In the genomic region with DNA sequence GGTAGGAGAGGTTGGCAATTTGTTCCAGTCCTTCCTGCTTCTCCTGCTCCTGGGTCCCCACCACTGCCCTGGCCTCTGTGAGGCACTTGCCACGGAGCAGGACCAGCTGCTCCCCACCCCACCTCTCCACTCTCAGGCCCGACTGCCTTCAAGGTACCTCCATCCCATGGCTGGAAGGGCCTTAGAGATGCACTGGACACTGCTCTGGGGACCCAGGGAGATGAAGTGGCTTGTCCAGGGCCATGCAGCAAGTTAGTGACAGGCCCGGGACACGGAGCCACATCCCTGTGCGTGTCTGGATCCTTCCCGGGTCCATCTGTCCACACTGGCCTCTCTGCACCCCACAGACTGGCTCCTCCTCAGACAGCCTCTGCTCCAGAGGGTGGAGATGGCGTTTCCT, we compare ENCODE assay signal across 25 cellular contexts.
"Had no signal": no experiment of that assay in that cellular context is flagged by ENCODE, and none has a peak within 500 bp of the region (broad histone marks: within the 10 kb centered on the region; RNA-seq: fewer than 3 reads in every experiment).

No MANE protein-coding gene starts in this region.

- H3K4me3 Mint-ChIP-seq: activated CD4-positive, alpha-beta memory T cell treated with anti-CD3 and anti-CD28 coated beads, Interleukin-2, amount 10 ng/mL, durations not matched to agents 7 days and 5 days; activated naive CD4-positive, alpha-beta T cell treated with anti-CD3 and anti-CD28 coated beads, Interleukin-2, amount 50 U/mL, for 24 hours; activated naive CD8-positive, alpha-beta T cell treated with anti-CD3 and anti-CD28 coated beads, Interleukin-2, amount 50 U/mL, for 24 hours; activated T-helper 1 cell treated with anti-CD3 and anti-CD28 coated beads, Interleukin-12 subunit alpha, Interleukin-12 subunit beta, Interleukin-2, Interleukin-4 antibody, amounts not matched to agents 30 ng/mL and 10 ng/mL and 1 ng/mL, durations not matched to agents 14 hours and 24 hours and 36 hours; central memory CD8-positive, alpha-beta T cell; naive thymus-derived CD4-positive, alpha-beta T cell; T-helper 17 cell had no signal

- H3K9me3 ChIP-seq: thoracic aorta had no signal

- H3K27ac Mint-ChIP-seq: activated CD4-positive, alpha-beta memory T cell treated with anti-CD3 and anti-CD28 coated beads, Interleukin-2, amount 10 ng/mL, durations not matched to agents 7 days and 5 days; activated naive CD4-positive, alpha-beta T cell treated with anti-CD3 and anti-CD28 coated beads, Interleukin-2, amount 50 U/mL, for 24 hours; activated naive CD8-positive, alpha-beta T cell treated with anti-CD3 and anti-CD28 coated beads, Interleukin-2, amount 50 U/mL, for 24 hours; activated T-helper 1 cell treated with anti-CD3 and anti-CD28 coated beads, Interleukin-12 subunit alpha, Interleukin-12 subunit beta, Interleukin-2, Interleukin-4 antibody, amounts not matched to agents 30 ng/mL and 10 ng/mL and 1 ng/mL, durations not matched to agents 14 hours and 24 hours and 36 hours; naive thymus-derived CD4-positive, alpha-beta T cell; T-helper 17 cell had no signal

- DNase-seq: activated CD4-positive, alpha-beta memory T cell treated with anti-CD3 and anti-CD28 coated beads, Interleukin-2, amount 10 ng/mL, durations not matched to agents 7 days and 5 days; activated CD4-positive, alpha-beta T cell treated with anti-CD3 and anti-CD28 coated beads for 48 hours; activated gamma-delta T cell treated with Interleukin-2 at 50 U/mL for 16 hours; activated naive CD8-positive, alpha-beta T cell treated with anti-CD3 and anti-CD28 coated beads, Interleukin-2, amount 50 U/mL, for 24 hours; activated T-cell treated with anti-CD3 and anti-CD28 coated beads for 4 hours; amygdala; dermis blood vessel endothelial cell; effector CD8-positive, alpha-beta T cell; left cardiac atrium; mammary epithelial cell; midbrain; naive thymus-derived CD4-positive, alpha-beta T cell; nucleus accumbens; right cardiac atrium; stimulated activated CD4-positive, alpha-beta T cell treated with anti-CD3 and anti-CD28 coated beads, Interleukin-2, amount 100 ng/mL, for 48 hours; stimulated activated naive CD8-positive, alpha-beta T cell treated with anti-CD3 and anti-CD28 coated beads, Interleukin-15, Interleukin-2, amounts not matched to agents 100 U/mL and 50 U/mL, for 24 hours; T-helper 17 cell; T1000; WERI-Rb-1 had no signal

- H3K4me1 Mint-ChIP-seq: activated CD4-positive, alpha-beta memory T cell treated with anti-CD3 and anti-CD28 coated beads, Interleukin-2, amount 10 ng/mL, durations not matched to agents 7 days and 5 days; activated naive CD4-positive, alpha-beta T cell treated with anti-CD3 and anti-CD28 coated beads, Interleukin-2, amount 50 U/mL, for 24 hours; activated naive CD8-positive, alpha-beta T cell treated with anti-CD3 and anti-CD28 coated beads, Interleukin-2, amount 50 U/mL, for 24 hours; central memory CD8-positive, alpha-beta T cell; naive thymus-derived CD4-positive, alpha-beta T cell had no signal

- H3K9me3 Mint-ChIP-seq: activated CD4-positive, alpha-beta memory T cell treated with anti-CD3 and anti-CD28 coated beads, Interleukin-2, amount 10 ng/mL, durations not matched to agents 7 days and 5 days; activated T-helper 1 cell treated with anti-CD3 and anti-CD28 coated beads, Interleukin-12 subunit alpha, Interleukin-12 subunit beta, Interleukin-2, Interleukin-4 antibody, amounts not matched to agents 30 ng/mL and 10 ng/mL and 1 ng/mL, durations not matched to agents 14 hours and 24 hours and 36 hours; central memory CD8-positive, alpha-beta T cell had no signal

- H3K27ac ChIP-seq: thoracic aorta, WERI-Rb-1 had no signal

- H3K36me3 ChIP-seq: thoracic aorta, WERI-Rb-1 had no signal

- H3K36me3 Mint-ChIP-seq: naive thymus-derived CD4-positive, alpha-beta T cell had no signal

- ATAC-seq: activated CD4-positive, CD25-positive, alpha-beta regulatory T cell treated with anti-CD3 and anti-CD28 coated beads, Interleukin-2, amount 50 U/mL, for 24 hours; activated naive CD8-positive, alpha-beta T cell treated with anti-CD3 and anti-CD28 coated beads, Interleukin-2, amount 50 U/mL, for 24 hours; left cardiac atrium; naive thymus-derived CD4-positive, alpha-beta T cell; right cardiac atrium; SK-N-SH treated with all-trans-retinoic acid at 6 μM for 48 hours; stimulated activated naive CD8-positive, alpha-beta T cell treated with anti-CD3 and anti-CD28 coated beads, Interleukin-15, Interleukin-2, amounts not matched to agents 100 U/mL and 50 U/mL, for 24 hours; T-helper 17 cell had no signal

- H3K4me3 ChIP-seq: thoracic aorta had no signal
